1 cellular context compared by ENCODE assay signal in genomic region chr2:20600756-20601325, GRCh38.
TF ChIP-seq lines count a peak whose summit lies in the region.

No MANE protein-coding gene starts in this region.

TF ChIP-seq in endothelial cell of umbilical vein, 7 proteins besides CTCF, POLR2A, EP300 and RAD21 (continued from another document):
- TF ChIP-seq JUN (IDR thresholded peaks at IDR 0.05; ENCODE audit: borderline replicate concordance, insufficient read depth, insufficient read length, low read depth) (no peak), POLR2AphosphoS5 (IDR thresholded peaks at IDR 0.05; ENCODE audit: insufficient read depth, low read depth, low read length) (no peak)
